In the genomic region with DNA sequence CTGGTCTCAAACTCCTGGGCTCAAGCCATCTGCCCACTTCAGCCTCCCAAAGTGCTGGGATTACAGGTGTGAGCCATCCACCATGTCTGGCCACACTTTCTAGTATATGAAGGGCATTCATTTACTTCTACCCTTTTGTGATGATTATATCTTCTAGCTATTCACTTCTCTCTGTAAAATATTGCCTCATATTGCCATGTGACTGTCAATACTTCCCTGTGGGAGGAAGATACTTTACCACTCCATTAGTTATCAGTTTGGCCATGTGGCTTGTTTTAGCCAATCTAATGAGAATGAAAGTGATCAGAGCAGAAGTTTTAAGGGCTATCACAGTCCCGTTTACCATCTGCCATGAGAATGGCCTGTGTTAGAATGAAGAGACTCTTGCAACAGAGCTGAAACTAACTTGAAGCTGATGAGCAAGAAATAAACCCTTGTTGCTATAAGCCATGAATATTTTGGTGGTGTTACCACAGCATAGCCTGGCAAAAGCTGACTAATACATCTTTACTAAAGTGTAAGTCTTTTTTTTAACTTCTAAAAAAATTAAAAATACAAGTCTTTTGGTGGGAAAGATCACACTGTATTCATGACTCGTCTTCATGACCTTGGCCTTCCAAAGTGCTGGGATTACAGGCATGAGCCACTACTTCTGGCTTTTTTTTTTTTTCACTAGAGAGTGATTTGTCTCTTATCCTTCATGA, we compare ENCODE assay signal across 28 cellular contexts.
DNase-seq lines count a peak whose midpoint lies in the region; ATAC-seq, FAIRE-seq and TF ChIP-seq lines count a peak whose summit lies in the region.
"Had no signal": no experiment of that assay in that cellular context is flagged by ENCODE, and none has a peak within 500 bp of the region (broad histone marks: within the 10 kb centered on the region; RNA-seq: fewer than 3 reads in every experiment).

No MANE protein-coding gene starts in this region.

- intact Hi-C loops in left ventricle myocardium superior (cut with micrococcal nuclease), result no loop called here

- H3K4me3 ChIP-seq in NB4 (ENCODE audit: low read depth, low read length), result no peak overlapping the region
- H3K4me3 ChIP-seq in bronchial epithelial cell (ENCODE audit: low read depth, low read length), result no peak overlapping the region
- H3K4me3 ChIP-seq: prostate gland, testis, vagina had no signal

- no peaks in the 10 kb centered on the region for H3K27me3 ChIP-seq in bronchial epithelial cell (ENCODE audit: control insufficient read depth, insufficient read depth, low read length)
- H3K27me3 ChIP-seq: testis, vagina had no signal

- TF ChIP-seq POLR2A in NB4 (IDR thresholded peaks at IDR 0.05; ENCODE audit: extremely low read depth, insufficient read length), result no peak

- DNase-seq in EH (ENCODE audit: low read depth), result peak; percentile 41
- DNase-seq in NB4 (ENCODE audit: low read depth), result peak; percentile 15
- DNase-seq in bronchial epithelial cell (ENCODE audit: low read depth), result peak; percentile 36
- DNase-seq in kidney tubule cell (ENCODE audit: low spot score), result peak; percentile 52
- no peak for DNase-seq in left ventricle myocardium superior
- no peak for DNase-seq in urothelium cell line (ENCODE audit: low spot score)
- no peak for DNase-seq in COLO829 (ENCODE audit: low spot score)
- DNase-seq: activated CD8-positive, alpha-beta memory T cell treated with anti-CD3 and anti-CD28 coated beads, Interleukin-2, amount 10 ng/mL, durations not matched to agents 7 days and 5 days; activated naive CD4-positive, alpha-beta T cell; activated T-cell treated with anti-CD3 and anti-CD28 coated beads, Interleukin-2, amount 50 U/mL, for 48 hours; DMS79; foreskin melanocyte; H7; NCI-H1417; NCI-H2081 treated with DMSO at 0.1 percent for 48 hours; NCI-H226; NCI-H774; stimulated activated naive CD4-positive, alpha-beta T cell treated with Interleukin-2 at 50 U/mL for 16 hours; T-helper 9 cell; testis had no signal

- H3K36me3 ChIP-seq in bronchial epithelial cell (ENCODE audit: control insufficient read depth, insufficient read depth, low read length), result no peaks in the 10 kb centered on the region
- H3K36me3 ChIP-seq: neutrophil, prostate gland, vagina had no signal

- TF ChIP-seq CTCF in NB4 (IDR thresholded peaks at IDR 0.05; ENCODE audit: low read depth, low read length) (no peak), bronchial epithelial cell (IDR thresholded peaks at IDR 0.05; ENCODE audit: insufficient read depth, low read length, severe bottlenecking) (no peak)

- no peak for ATAC-seq in left ventricle myocardium superior
- ATAC-seq in HG03378 (IDR thresholded peaks at IDR 0.05; ENCODE audit: unreplicated experiment), result no peak
- ATAC-seq: activated CD8-positive, alpha-beta memory T cell treated with anti-CD3 and anti-CD28 coated beads, Interleukin-2, amount 10 ng/mL, durations not matched to agents 7 days and 5 days; HepG2; left lobe of liver; WTC11 had no signal

- no peak for FAIRE-seq in bronchial epithelial cell (lab: Jason Lieb, UNC)
- no peak for FAIRE-seq in urothelium cell line (lab: Jason Lieb, UNC)
- FAIRE-seq: GM19239, HepG2 had no signal

Comparison
In these comparisons a context has a peak if more than half of its experiments do, and no peak if none do; other contexts are left out.
1. DNase-seq: peak in EH (single experiment), NB4 (single experiment), bronchial epithelial cell (single experiment) and kidney tubule cell (single experiment); none in left ventricle myocardium superior (single experiment), urothelium cell line (single experiment) and COLO829 (single experiment).